Comparison of ENCODE assay signal across 8 cellular contexts in genomic region chr16:89873822-89874689, GRCh38. TPM values are rescaled to one million over a fixed set of nuclear protein-coding genes. Genes with fewer than 3 reads are reported as not detected.
DNase-seq lines count a peak whose midpoint lies in the region; ATAC-seq and TF ChIP-seq lines count a peak whose summit lies in the region.

No MANE protein-coding gene starts in this region.

- intact Hi-C loops in Right ventricle myocardium superior (cut with DNase I) = no loop called here
- intact Hi-C loops in ovary (cut with DNase I) = no loop called here

- ATAC-seq in HG02642 (IDR thresholded peaks at IDR 0.05; ENCODE audit: poor library complexity, unreplicated experiment) (peak; percentile 75), Right ventricle myocardium superior (ENCODE audit: poor library complexity) (peak; percentile 94), thoracic aorta (ENCODE audit: insufficient number of reproducible peaks, low FRiP score, low read depth) (peak; percentile 86)
- peak; percentile 79 for ATAC-seq in activated naive CD8-positive, alpha-beta T cell treated with anti-CD3 and anti-CD28 coated beads, Interleukin-2, amount 50 U/mL, for 24 hours

- TF ChIP-seq POLR2A in ovary (IDR thresholded peaks at IDR 0.05) = no peak

- no peaks in the 10 kb centered on the region for H3K27me3 Mint-ChIP-seq in activated naive CD8-positive, alpha-beta T cell treated with anti-CD3 and anti-CD28 coated beads, Interleukin-2, amount 50 U/mL, for 24 hours

- H3K4me1 ChIP-seq in ovary (ENCODE audit: insufficient read depth) = no peaks in the 10 kb centered on the region
- peaks cover 10 to 19% of the 10 kb centered on the region in 2 donors for H3K4me1 ChIP-seq in thoracic aorta (ENCODE audit: control insufficient read depth in 1 of 2, low read depth in 2 of 2)

- 0 to 2% (median 1%) methylated on average over 41 to 76 of the region's 76 CpGs for WGBS in ovary, 3 donors

- peaks cover 3% of the 10 kb centered on the region for H3K9me3 Mint-ChIP-seq in activated naive CD8-positive, alpha-beta T cell treated with anti-CD3 and anti-CD28 coated beads, Interleukin-2, amount 50 U/mL, for 24 hours

- H3K36me3 Mint-ChIP-seq in activated naive CD8-positive, alpha-beta T cell treated with anti-CD3 and anti-CD28 coated beads, Interleukin-2, amount 50 U/mL, for 24 hours (ENCODE audit: low read depth) = peaks cover 26% of the 10 kb centered on the region

- H3K4me1 Mint-ChIP-seq in activated naive CD8-positive, alpha-beta T cell treated with anti-CD3 and anti-CD28 coated beads, Interleukin-2, amount 50 U/mL, for 24 hours = peaks cover 19% of the 10 kb centered on the region

- H3K4me3 ChIP-seq in ovary = peak overlapping the region; percentile 99
- peak overlapping the region; percentile 83 for H3K4me3 ChIP-seq in thoracic aorta

- H3K27ac Mint-ChIP-seq in activated naive CD8-positive, alpha-beta T cell treated with anti-CD3 and anti-CD28 coated beads, Interleukin-2, amount 50 U/mL, for 24 hours = peak overlapping the region; percentile 95

- TF ChIP-seq CTCF in ovary (IDR thresholded peaks at IDR 0.05) (no peak), thoracic aorta (IDR thresholded peaks at IDR 0.05) (no peak)

- DNase-seq in GM04503 (ENCODE audit: low read depth) (peak; percentile 54), NCI-H1105 treated with DMSO at 0.1 percent for 48 hours (lab: John Stamatoyannopoulos, UW) (peak; percentile 57), SW 1271 (lab: John Stamatoyannopoulos, UW) (peak; percentile 86 to 92), Right ventricle myocardium superior (peak; percentile 97), ovary (peak; percentile 96 to 99 (median 98)), thoracic aorta (ENCODE audit: low spot score) (peak; percentile 85)
- DNase-seq in activated naive CD8-positive, alpha-beta T cell treated with anti-CD3 and anti-CD28 coated beads, Interleukin-2, amount 50 U/mL, for 24 hours = peak; percentile 97

- peak overlapping the region; percentile 87 for H3K4me3 Mint-ChIP-seq in activated naive CD8-positive, alpha-beta T cell treated with anti-CD3 and anti-CD28 coated beads, Interleukin-2, amount 50 U/mL, for 24 hours

- no peak for TF ChIP-seq EP300 in ovary (IDR thresholded peaks at IDR 0.05)

- H3K9me3 ChIP-seq in ovary (no peaks in the 10 kb centered on the region), thoracic aorta (no peaks in the 10 kb centered on the region)

- H3K27ac ChIP-seq in ovary (peak overlapping the region; percentile 99), thoracic aorta (peak overlapping the region; percentile 97 to 100)

- H3K36me3 ChIP-seq in ovary (no peaks in the 10 kb centered on the region), thoracic aorta (peaks cover 19% of the 10 kb centered on the region)

- H3K27me3 ChIP-seq in ovary (no peaks in the 10 kb centered on the region), thoracic aorta (replicated peaks; ENCODE audit: insufficient read depth) (no peaks in the 10 kb centered on the region)

RNA-seq across cellular contexts. Expression of gene TCF25, which starts 0.7 kb away (rescaled TPM):
- total RNA-seq in Right ventricle myocardium superior (83.2 TPM), ovary (100 to 1,000 TPM; 132 to 210 (median 185) TPM), thoracic aorta (100 to 1,000 TPM; 166 to 247 TPM)
- 100 to 1,000 TPM; 122 to 186 TPM for polyA plus RNA-seq in ovary

RNA-seq across cellular contexts. Expression of gene MC1R, which starts 44.6 kb away (rescaled TPM):
- 1.1 TPM for total RNA-seq in Right ventricle myocardium superior
- total RNA-seq in ovary = 1 to 10 TPM; 3.6 to 8.5 (median 6.2) TPM
- 1 to 10 TPM in 1 of 2 donors, under 1 TPM in 1; 0.42 to 4.4 TPM for polyA plus RNA-seq in ovary
- 10 to 100 TPM; 13.1 to 19.3 TPM for total RNA-seq in thoracic aorta

RNA-seq across cellular contexts. Expression of gene SPIRE2, which starts 45.8 kb away (rescaled TPM):
- total RNA-seq in Right ventricle myocardium superior = 1.2 TPM
- total RNA-seq in ovary = 10 to 100 TPM in 1 of 7 donors, 1 to 10 TPM in 5, under 1 TPM in 1; 0.95 to 28.7 (median 6.1) TPM
- 1 to 10 TPM; 2.5 to 2.9 TPM for polyA plus RNA-seq in ovary
- total RNA-seq in thoracic aorta = 1 to 10 TPM in 1 of 2 donors, not detected in 1; 2.0 TPM

RNA-seq across cellular contexts. Expression of gene TUBB3, which starts 49.1 kb away (rescaled TPM):
- 1.8 TPM for total RNA-seq in Right ventricle myocardium superior
- 10 to 100 TPM in 1 of 7 donors, 1 to 10 TPM in 5, under 1 TPM in 1; 0.73 to 22.6 (median 2.5) TPM for total RNA-seq in ovary
- 1 to 10 TPM; 1.4 to 2.7 TPM for polyA plus RNA-seq in ovary
- 10 to 100 TPM in 1 of 2 donors, 1 to 10 TPM in 1; 4.2 to 18.0 TPM for total RNA-seq in thoracic aorta

RNA-seq across cellular contexts. Expression of gene FANCA, which starts 57.6 kb away (rescaled TPM):
- total RNA-seq in Right ventricle myocardium superior (1.9 TPM), ovary (1 to 10 TPM in 6 of 7 donors, under 1 TPM in 1; 0.91 to 7.6 (median 5.1) TPM), thoracic aorta (1 to 10 TPM; 2.5 to 3.7 TPM)
- polyA plus RNA-seq in ovary = 1 to 10 TPM; 2.0 to 2.2 TPM

Comparison
In these comparisons a context has a peak if more than half of its experiments do, and no peak if none do; other contexts are left out.
1. Peak in every context shown above with its lines: DNase-seq, ATAC-seq, H3K4me3 ChIP-seq and H3K27ac ChIP-seq.